Comparison of ENCODE assay signal across 8 cellular contexts in the genomic region with DNA sequence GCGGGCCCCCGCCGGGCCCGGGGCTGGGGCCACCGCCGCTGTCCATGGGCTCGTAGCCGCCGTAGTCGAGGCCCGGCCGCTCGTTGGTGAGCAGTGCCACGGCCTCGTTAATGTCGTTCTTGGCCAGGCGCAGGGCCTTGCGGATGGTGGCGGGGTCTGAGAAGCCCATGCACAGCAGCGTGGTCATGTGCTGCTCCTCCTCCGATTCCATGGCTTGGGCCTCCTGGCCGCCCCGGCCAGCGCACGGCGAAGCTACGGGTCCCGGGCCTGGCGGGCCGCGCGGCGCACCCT. TPM values are rescaled to one million over a fixed set of nuclear protein-coding genes. Genes with fewer than 3 reads are reported as not detected.
DNase-seq lines count a peak whose midpoint lies in the region; ATAC-seq and TF ChIP-seq lines count a peak whose summit lies in the region.

No MANE protein-coding gene starts in this region.

- H3K4me3 Mint-ChIP-seq in mesothelial cell of epicardium, result peak overlapping the region; percentile 63

- H3K4me1 ChIP-seq in endocrine pancreas (ENCODE audit: control insufficient read depth, insufficient read depth, low read length) (peaks cover 38% of the 10 kb centered on the region), tibial nerve (peaks cover 0 to 66% (median 36%) of the 10 kb centered on the region in 4 donors)

- H3K9ac ChIP-seq in endocrine pancreas (ENCODE audit: control insufficient read depth, insufficient read depth, low read length), result peak overlapping the region; percentile 95

- peaks cover 46% of the 10 kb centered on the region for H3K4me1 Mint-ChIP-seq in mesothelial cell of epicardium

- ATAC-seq in GM18873 (IDR thresholded peaks at IDR 0.05; ENCODE audit: low FRiP score, unreplicated experiment), result peak; percentile 26
- peak; percentile 21 for ATAC-seq in HG03097 (IDR thresholded peaks at IDR 0.05; ENCODE audit: low FRiP score, unreplicated experiment)

- no peaks in the 10 kb centered on the region for H3K27me3 Mint-ChIP-seq in mesothelial cell of epicardium (ENCODE audit: low read depth)

- TF ChIP-seq POLR2A in tibial nerve (IDR thresholded peaks at IDR 0.05), result no peak

- 0% methylated on average over 3 to 10 of the region's 33 CpGs for WGBS in tibial nerve, 2 donors

- H3K27me3 ChIP-seq in endocrine pancreas (ENCODE audit: control insufficient read depth, insufficient read depth, low read length) (no peaks in the 10 kb centered on the region), tibial nerve (no peaks in the 10 kb centered on the region)

- no peaks in the 10 kb centered on the region for H3K36me3 Mint-ChIP-seq in mesothelial cell of epicardium

- H3K27ac ChIP-seq in tibial nerve, result peak overlapping the region; percentile 85 to 98 (median 95)

- H3K36me3 ChIP-seq in endocrine pancreas (ENCODE audit: control insufficient read depth, insufficient read depth, low read length), result no peaks in the 10 kb centered on the region
- no peaks in the 10 kb centered on the region for H3K36me3 ChIP-seq in tibial nerve

- H3K4me3 ChIP-seq in endocrine pancreas (ENCODE audit: control insufficient read depth, insufficient read depth, low read length) (no peak overlapping the region), tibial nerve (peak overlapping the region; percentile 43 to 96 (median 74))

- H3K27ac Mint-ChIP-seq in mesothelial cell of epicardium, result no peak overlapping the region

- no peaks in the 10 kb centered on the region for H3K9me3 Mint-ChIP-seq in mesothelial cell of epicardium

- no peak for TF ChIP-seq EP300 in tibial nerve (IDR thresholded peaks at IDR 0.05)

- TF ChIP-seq CTCF in mesothelial cell of epicardium (IDR thresholded peaks at IDR 0.05; ENCODE audit: unreplicated experiment) (no peak), tibial nerve (IDR thresholded peaks at IDR 0.05) (peak in 1 of 5 experiments; percentile 8)

- H3K9me3 ChIP-seq in endocrine pancreas (ENCODE audit: control insufficient read depth, low read length), result no peaks in the 10 kb centered on the region
- no peaks in the 10 kb centered on the region for H3K9me3 ChIP-seq in tibial nerve

- DNase-seq in Ammon's horn (ENCODE audit: low spot score), result peak; percentile 61
- DNase-seq in SK-N-DZ (ENCODE audit: low spot score), result peak; percentile 30
- peak; percentile 21 to 68 for DNase-seq in mesothelial cell of epicardium (ENCODE audit: low spot score in 2 of 2, unreplicated experiment in 2 of 2)
- DNase-seq in tibial nerve (ENCODE audit: low spot score in 2 of 2), result no peak
- no peak for DNase-seq in NK-92 (lab: John Stamatoyannopoulos, UW; ENCODE audit: unreplicated experiment)

RNA-seq across cellular contexts. Expression of a gene that starts 0.3 kb away (rescaled TPM):
- polyA plus RNA-seq in SK-N-DZ (2014; cell fraction: cytosol; rRNA removed), result 12.1 and 15.3 TPM in 2 replicates
- 20.8 and 31.6 TPM in 2 replicates for polyA plus RNA-seq in SK-N-DZ (2014; cell fraction: nucleus; rRNA removed)
- total RNA-seq in mesothelial cell of epicardium, result 49.8 to 58.1 TPM (median 53.3 TPM) in 3 replicates
- 10 to 100 TPM; 46.8 to 63.8 (median 55.7) TPM for total RNA-seq in tibial nerve

Comparison
In these comparisons a context has a peak if more than half of its experiments do, and no peak if none do; other contexts are left out.
1. DNase-seq: peak in Ammon's horn (single experiment), SK-N-DZ (single experiment) and mesothelial cell of epicardium (2 of 2); none in tibial nerve (0 of 2) and NK-92 (single experiment).